15 cellular contexts compared by ENCODE assay signal in the genomic region with DNA sequence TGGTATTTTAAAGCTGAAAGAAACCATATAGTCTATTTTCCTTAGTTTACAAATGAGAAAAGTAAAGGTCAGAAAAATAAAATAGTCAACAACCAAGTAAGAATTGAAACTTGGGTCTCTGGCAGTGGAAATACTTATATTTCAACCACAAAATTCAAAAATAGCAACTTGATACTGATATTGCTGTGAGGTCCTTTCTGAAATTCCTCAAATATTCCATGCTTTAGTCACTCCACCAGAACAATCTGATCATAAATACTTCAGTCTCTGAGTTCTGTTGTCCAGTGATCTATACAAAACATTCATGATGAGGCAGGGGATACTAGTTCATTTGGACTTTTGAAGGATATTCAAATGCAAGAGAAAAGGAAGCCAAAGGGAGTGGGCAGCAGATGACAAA. TPM values are rescaled to one million over a fixed set of nuclear protein-coding genes. Genes with fewer than 3 reads are reported as not detected.
"Had no signal": no experiment of that assay in that cellular context is flagged by ENCODE, and none has a peak within 500 bp of the region (broad histone marks: within the 10 kb centered on the region; RNA-seq: fewer than 3 reads in every experiment).

No MANE protein-coding gene starts in this region.

RNA-seq across cellular contexts. Expression of a gene that starts 25.8 kb away (rescaled TPM):
- total RNA-seq: activated naive CD4-positive, alpha-beta T cell treated with anti-CD3 and anti-CD28 coated beads, Interleukin-2, amount 50 U/mL, for 72 hours; activated T-cell treated with anti-CD3 and anti-CD28 coated beads, Interleukin-2, amount 50 U/mL, for 72 hours; breast epithelium; dermis microvascular lymphatic vessel endothelial cell; esophagus squamous epithelium; left ventricle myocardium inferior; mononuclear cell; natural killer cell treated with Interleukin-12 subunit alpha and Interleukin-12 subunit beta and Interleukin-15 and Interleukin-18, amount 100 ng/mL, for 72 hours; osteoblast; smooth muscle cell; suprapubic skin; upper lobe of right lung had no signal
- polyA plus RNA-seq: adipose tissue, lung, stomach had no signal
